8 cellular contexts compared by ENCODE assay signal in genomic region chr11:46243796-46244109, GRCh38. TPM values are rescaled to one million over a fixed set of nuclear protein-coding genes. Genes with fewer than 3 reads are reported as not detected.
DNase-seq lines count a peak whose midpoint lies in the region; ATAC-seq and TF ChIP-seq lines count a peak whose summit lies in the region.

No MANE protein-coding gene starts in this region.

- H3K27me3 ChIP-seq in heart right ventricle: peaks cover 0 to 1% (median 0%) of the 10 kb centered on the region in 7 donors
- H3K27me3 ChIP-seq in mesenchymal stem cell (ENCODE audit: control insufficient read depth in 1 of 2, insufficient read depth in 1 of 2, low read length in 2 of 2): no peaks in the 10 kb centered on the region
- H3K27me3 ChIP-seq in uterus: no peaks in the 10 kb centered on the region

- DNase-seq in heart right ventricle (no peak), cardiac septum (ENCODE audit: low spot score) (no peak), mesenchymal stem cell (no peak), uterus (no peak)
- no peak for DNase-seq in activated CD4-positive, alpha-beta T cell treated with anti-CD3 and anti-CD28 coated beads for 48 hours
- DNase-seq in central memory CD4-positive, alpha-beta T cell: no peak

- peaks cover 52% of the 10 kb centered on the region for H3K4me1 Mint-ChIP-seq in brain

- H3K27me3 Mint-ChIP-seq in brain: peaks cover 17% of the 10 kb centered on the region

- H3K4me1 ChIP-seq in heart right ventricle: peaks cover 8 to 32% (median 26%) of the 10 kb centered on the region in 9 donors
- H3K4me1 ChIP-seq in mesenchymal stem cell (ENCODE audit: control insufficient read depth, insufficient read depth, low read depth, low read length): peaks cover 15% of the 10 kb centered on the region
- no peaks in the 10 kb centered on the region for H3K4me1 ChIP-seq in uterus

- H3K27ac ChIP-seq in heart right ventricle: peak overlapping the region in 9 of 10 donors; percentile 40 to 92 (median 82)
- peak overlapping the region; percentile 51 for H3K27ac ChIP-seq in mesenchymal stem cell (ENCODE audit: low read length, poor library complexity, severe bottlenecking)
- peak overlapping the region; percentile 85 to 89 for H3K27ac ChIP-seq in uterus

- H2BK12ac ChIP-seq in mesenchymal stem cell (ENCODE audit: low read length in 2 of 2): peak overlapping the region in 1 of 2 experiments; percentile 23

- peak overlapping the region; percentile 81 for H4K91ac ChIP-seq in mesenchymal stem cell (ENCODE audit: low read length)

- peak overlapping the region; percentile 85 to 91 (median 88) for H3K4me3 Mint-ChIP-seq in brain

- H2BK15ac ChIP-seq in mesenchymal stem cell (ENCODE audit: low read depth, poor library complexity, severe bottlenecking): peak overlapping the region; percentile 87

- no peaks in the 10 kb centered on the region for H3K79me1 ChIP-seq in mesenchymal stem cell (replicated peaks; ENCODE audit: low read length, poor library complexity, severe bottlenecking)

- H3K36me3 Mint-ChIP-seq in brain: no peaks in the 10 kb centered on the region

- H3K9ac ChIP-seq in mesenchymal stem cell (ENCODE audit: low read length): peak overlapping the region; percentile 95

- H3K23ac ChIP-seq in mesenchymal stem cell (ENCODE audit: low read length in 2 of 2): no peak overlapping the region

- H3K18ac ChIP-seq in mesenchymal stem cell (ENCODE audit: low read depth in 1 of 2, low read length in 2 of 2): peak overlapping the region; percentile 67 to 80

- peak overlapping the region; percentile 90 for H4K8ac ChIP-seq in mesenchymal stem cell (ENCODE audit: low read length)

- WGBS in heart right ventricle, 2 donors: 46 to 48% methylated on average over 8 of the region's 8 CpGs
- WGBS in mesenchymal stem cell: 35% methylated on average over 5 of the region's 8 CpGs

- H3K9me3 ChIP-seq in heart right ventricle (no peaks in the 10 kb centered on the region), mesenchymal stem cell (ENCODE audit: control insufficient read depth, low read length) (no peaks in the 10 kb centered on the region), uterus (no peaks in the 10 kb centered on the region)

- H2BK120ac ChIP-seq in mesenchymal stem cell (ENCODE audit: low read depth, low read length): peak overlapping the region; percentile 88

- H3K36me3 ChIP-seq in heart right ventricle (no peaks in the 10 kb centered on the region), mesenchymal stem cell (ENCODE audit: control insufficient read depth in 1 of 2, insufficient read depth in 2 of 2, low read depth in 1 of 2, low read length in 2 of 2) (no peaks in the 10 kb centered on the region), uterus (no peaks in the 10 kb centered on the region)

- H3K4ac ChIP-seq in mesenchymal stem cell (ENCODE audit: low read depth in 1 of 2, low read length in 2 of 2): peak overlapping the region; percentile 12 to 66

- H3K27ac Mint-ChIP-seq in brain: peak overlapping the region; percentile 70 to 99 (median 96)

- peaks cover 0 to 5% (median 0%) of the 10 kb centered on the region in 5 experiments for H3K9me3 Mint-ChIP-seq in brain

- H2AK5ac ChIP-seq in mesenchymal stem cell (ENCODE audit: low read length, severe bottlenecking): no peak overlapping the region

- no peak for TF ChIP-seq CTCF in heart right ventricle (IDR thresholded peaks at IDR 0.05)
- TF ChIP-seq CTCF in brain (conservative IDR thresholded peaks at IDR 0.05): no peak
- no peak for TF ChIP-seq CTCF in uterus (IDR thresholded peaks at IDR 0.05)

- intact Hi-C loops in heart right ventricle (cut with DNase I): loop anchor here in 5 of 10 donors (2.0 to 5.0 kb wide), 4 partner anchors 29 to 64 kb away; partner anchors contain the start of gene CREB3L1 (in 3 of the 5)
- intact Hi-C loops in cardiac septum (cut with DNase I): loop anchor here (2.0 to 5.0 kb wide), 2 partner anchors 34 to 53 kb away; partner anchors contain the start of gene CREB3L1
- intact Hi-C loops in uterus (cut with DNase I; ENCODE audit: low total_unique reads): no loop called here

- no peak for TF ChIP-seq POLR2A in uterus (IDR thresholded peaks at IDR 0.05)

- H2BK5ac ChIP-seq in mesenchymal stem cell (ENCODE audit: low read depth, low read length, poor library complexity, severe bottlenecking): no peak overlapping the region

- H3K4me3 ChIP-seq in heart right ventricle: peak overlapping the region in 9 of 10 donors; percentile 27 to 64 (median 58)
- peak overlapping the region; percentile 48 to 68 for H3K4me3 ChIP-seq in mesenchymal stem cell (ENCODE audit: insufficient read depth in 1 of 2, low read depth in 1 of 2, low read length in 2 of 2)
- H3K4me3 ChIP-seq in uterus: peak overlapping the region; percentile 36 to 40

- no peak overlapping the region for H2AFZ ChIP-seq in mesenchymal stem cell (ENCODE audit: low read depth, low read length)

- peak overlapping the region; percentile 66 for H3K4me2 ChIP-seq in mesenchymal stem cell (ENCODE audit: low read length, poor library complexity, severe bottlenecking)

- ATAC-seq in heart right ventricle (no peak), HG02973 (IDR thresholded peaks at IDR 0.05; ENCODE audit: unreplicated experiment) (no peak)

- no peak overlapping the region for H3K14ac ChIP-seq in mesenchymal stem cell (ENCODE audit: low read length in 2 of 2)

RNA-seq across cellular contexts. Expression of gene CREB3L1, which starts 33.7 kb away (rescaled TPM):
- total RNA-seq in heart right ventricle (100 to 1,000 TPM in 1 of 10 donors, 10 to 100 TPM in 9; 14.9 to 127 (median 36.1) TPM), cardiac septum (8.6 TPM), uterus (10 to 100 TPM in 2 of 4 donors, 1 to 10 TPM in 1, not detected in 1; 2.0 to 20.8 (median 14.8) TPM)
- polyA plus RNA-seq in heart right ventricle (10 to 100 TPM in 1 of 2 donors, 1 to 10 TPM in 1; 9.7 to 49.5 TPM), brain (ENCODE audit: insufficient read depth, low read depth, low replicate concordance) (3.3 TPM)
- 223 TPM for polyA plus RNA-seq in mesenchymal stem cell (2013, experiment 1 of 2)
- 217 TPM for polyA plus RNA-seq in mesenchymal stem cell (2013, experiment 2 of 2)
